In genomic region chr2:239040152-239040761, GRCh38 we compare ENCODE assay signal across 1 cellular context.
TF ChIP-seq lines count a peak whose summit lies in the region.

No MANE protein-coding gene starts in this region.

TF ChIP-seq in HepG2, 621 proteins besides CTCF, POLR2A, EP300 and RAD21 (continued from another document):
- TF ChIP-seq RERE (CRISPR knock-in tag; IDR thresholded peaks at IDR 0.05; ENCODE audit: low read depth): no peak
- TF ChIP-seq CENPT (CRISPR knock-in tag; IDR thresholded peaks at IDR 0.05; ENCODE audit: low read depth): 0 out of 2 replicates have a peak, but pooled peaks have one; percentile 32
- TF ChIP-seq ZBTB37 (CRISPR knock-in tag; IDR thresholded peaks at IDR 0.05): no peak
